Comparison of ENCODE assay signal across 29 cellular contexts in genomic region chr3:182413682-182414081, GRCh38.
"Had no signal": no experiment of that assay in that cellular context is flagged by ENCODE, and none has a peak within 500 bp of the region (broad histone marks: within the 10 kb centered on the region; RNA-seq: fewer than 3 reads in every experiment).

No MANE protein-coding gene starts in this region.

- ATAC-seq: activated CD8-positive, alpha-beta memory T cell treated with anti-CD3 and anti-CD28 coated beads, Interleukin-2, amount 10 ng/mL, durations not matched to agents 7 days and 5 days; activated T-cell treated with anti-CD3 and anti-CD28 coated beads, Interleukin-2, amount 50 U/mL, for 72 hours; activated T-helper 17 cell treated with anti-CD3 and anti-CD28 coated beads, Interleukin-2, amount 50 U/mL, for 72 hours had no signal

- H3K4me1 ChIP-seq: ascending aorta, colonic mucosa had no signal

- H3K27ac ChIP-seq: ascending aorta, cardiac muscle cell, colonic mucosa, VCaP had no signal

- DNase-seq: activated B cell treated with CpG ODN at 0.5 μM for 24 hours; activated CD4-positive, alpha-beta memory T cell treated with anti-CD3 and anti-CD28 coated beads for 36 hours; activated CD4-positive, alpha-beta T cell treated with anti-CD3 and anti-CD28 coated beads for 4 hours; activated CD4-positive, alpha-beta T cell treated with anti-CD3 and anti-CD28 coated beads, Interleukin-2, amount 50 U/mL, for 1 hour; activated CD4-positive, CD25-positive, alpha-beta regulatory T cell treated with anti-CD3 and anti-CD28 coated beads, Interleukin-2, amount 50 U/mL, for 72 hours; activated CD8-positive, alpha-beta memory T cell treated with anti-CD3 and anti-CD28 coated beads for 24 hours; activated CD8-positive, alpha-beta memory T cell treated with anti-CD3 and anti-CD28 coated beads, Interleukin-2, amount 10 ng/mL, durations not matched to agents 7 days and 5 days; activated CD8-positive, alpha-beta memory T cell treated with anti-CD3 and anti-CD28 coated beads, Interleukin-2, amount 50 U/mL, for 48 hours; activated effector memory CD4-positive, alpha-beta T cell treated with anti-CD3 and anti-CD28 coated beads, Interleukin-2, amount 50 U/mL, for 16 hours; activated naive CD4-positive, alpha-beta T cell; activated naive CD4-positive, alpha-beta T cell treated with anti-CD3 and anti-CD28 coated beads, Interleukin-2, amount 50 U/mL, for 16 hours; activated naive CD8-positive, alpha-beta T cell treated with anti-CD3 and anti-CD28 coated beads for 36 hours; activated T-cell treated with anti-CD3 and anti-CD28 coated beads, Interleukin-2, amount 50 U/mL, for 72 hours; amygdala; colonic mucosa; NCI-H146; NCI-H226; NCI-H446 treated with DMSO at 0.1 percent for 48 hours; NCI-H524; OCI-M1; Right ventricle myocardium superior; SW 1271; T-helper 1 cell; T-helper 2 cell; T-helper 9 cell had no signal

- H3K36me3 ChIP-seq: ascending aorta, cardiac muscle cell, colonic mucosa had no signal

- H3K9me3 ChIP-seq: ascending aorta, colonic mucosa had no signal

- H3K27me3 ChIP-seq: ascending aorta, cardiac muscle cell, colonic mucosa had no signal

- H3K4me3 ChIP-seq: ascending aorta, cardiac muscle cell, colonic mucosa had no signal
